Comparison of ENCODE assay signal across 8 cellular contexts in genomic region chr2:231680284-231680991, GRCh38. TPM values are rescaled to one million over a fixed set of nuclear protein-coding genes. Genes with fewer than 3 reads are reported as not detected.
A peak's percentile ranks its signal among the peaks of the same experiment; 100 is the strongest.
DNase-seq lines count a peak whose midpoint lies in the region; ATAC-seq and TF ChIP-seq lines count a peak whose summit lies in the region.

No MANE protein-coding gene starts in this region.

- peak overlapping the region; percentile 74; the same call in 1 of the 2 replicates for H3K4me2 ChIP-seq in SK-N-SH

- peak overlapping the region; percentile 90; the same call in 1 of the 2 replicates for H2AFZ ChIP-seq in SK-N-SH (ENCODE audit: low read depth)

- DNase-seq in H7 (peak; percentile 94), SK-N-SH (no peak), heart right ventricle (peak in 1 of 2 donors; percentile 27)

- H4K20me1 ChIP-seq in SK-N-SH (ENCODE audit: insufficient read depth), result no peaks in the 10 kb centered on the region

- H3K4me3 ChIP-seq in H7 (ENCODE audit: insufficient read depth, low read depth, low read length), result peak overlapping the region; percentile 60
- peak overlapping the region; percentile 43 to 54; a peak in 3 of 4 replicates for H3K4me3 ChIP-seq in SK-N-SH (ENCODE audit: low read depth in 2 of 2, low read length in 1 of 2)
- H3K4me3 ChIP-seq in heart right ventricle, result peak overlapping the region; percentile 32 to 65 (median 54)
- H3K4me3 ChIP-seq in skeletal muscle tissue (ENCODE audit: low read length in 3 of 3), result peak overlapping the region; percentile 54 to 72 (median 72)

- TF ChIP-seq EP300 in SK-N-SH (IDR thresholded peaks at IDR 0.05; ENCODE audit: borderline replicate concordance in 1 of 2, low read depth in 1 of 2, low read length in 1 of 2), result no peak

- no peaks in the 10 kb centered on the region for H3K36me3 ChIP-seq in H7 (replicated peaks; ENCODE audit: control insufficient read depth, insufficient read depth, low read length)
- no peaks in the 10 kb centered on the region for H3K36me3 ChIP-seq in SK-N-SH (replicated peaks in 1 of 2; ENCODE audit: control insufficient read depth in 1 of 2, insufficient read depth in 2 of 2, low read length in 1 of 2)
- H3K36me3 ChIP-seq in heart right ventricle, result no peaks in the 10 kb centered on the region
- no peaks in the 10 kb centered on the region for H3K36me3 ChIP-seq in skeletal muscle tissue (ENCODE audit: control insufficient read depth in 3 of 3, insufficient read depth in 3 of 3, low read length in 3 of 3)

- peak overlapping the region; percentile 55; the same call in 1 of the 2 replicates for H3K9ac ChIP-seq in SK-N-SH
- H3K9ac ChIP-seq in skeletal muscle tissue (ENCODE audit: low read depth in 1 of 3, low read length in 3 of 3), result peak overlapping the region; percentile 57 to 98 (median 71)

- 66% methylated on average over 25 of the region's 39 CpGs for WGBS in SK-N-SH (ENCODE audit: low lambda C conversion rate)
- WGBS in heart right ventricle, 2 donors, result 48 to 51% methylated on average over 36 to 39 of the region's 39 CpGs

- no peaks in the 10 kb centered on the region for H3K79me2 ChIP-seq in SK-N-SH (ENCODE audit: insufficient read depth)

- TF ChIP-seq CTCF in 22Rv1 (IDR thresholded peaks at IDR 0.05) (no peak), SK-N-SH (IDR thresholded peaks at IDR 0.05) (no peak), heart right ventricle (IDR thresholded peaks at IDR 0.05) (no peak)

- H3K4me1 ChIP-seq in SK-N-SH (ENCODE audit: control insufficient read depth in 1 of 2, insufficient read depth in 2 of 2, low read depth in 1 of 2, low read length in 1 of 2) (peaks cover 0 to 16% of the 10 kb centered on the region in 2 experiments; a peak in 1 of 4 replicates), heart right ventricle (peaks cover 0 to 37% (median 17%) of the 10 kb centered on the region in 9 donors), skeletal muscle tissue (ENCODE audit: control insufficient read depth in 3 of 3, insufficient read depth in 3 of 3, low read length in 3 of 3) (peaks cover 9 to 14% (median 11%) of the 10 kb centered on the region in 3 donors)

- no peaks in the 10 kb centered on the region for H3K9me3 ChIP-seq in SK-N-SH
- no peaks in the 10 kb centered on the region for H3K9me3 ChIP-seq in heart right ventricle
- H3K9me3 ChIP-seq in skeletal muscle tissue (ENCODE audit: control insufficient read depth in 3 of 3, low read length in 3 of 3), result no peaks in the 10 kb centered on the region

- CTCF ChIA-PET in SK-N-SH (lab: Yijun Ruan, JAX), result interaction anchor here (1.1 to 29.4 kb wide), 7 partner anchors 12 to 198 kb away, joined by 3 to 1218 read pairs (median 3); partner anchors contain the start of gene PTMA

- ATAC-seq in heart right ventricle (peak in 2 of 8 donors; percentile 1 to 6), GM18870 (IDR thresholded peaks at IDR 0.05; ENCODE audit: unreplicated experiment) (no peak), HG02678 (IDR thresholded peaks at IDR 0.05; ENCODE audit: unreplicated experiment) (no peak)
- no peak for ATAC-seq in activated CD4-positive, CD25-positive, alpha-beta regulatory T cell treated with anti-CD3 and anti-CD28 coated beads, Interleukin-2, amount 50 U/mL, for 24 hours

- no peaks in the 10 kb centered on the region for H3K9me2 ChIP-seq in SK-N-SH

- TF ChIP-seq RAD21 in SK-N-SH (IDR thresholded peaks at IDR 0.05; ENCODE audit: low read length), result no peak

- H3K27me3 ChIP-seq in H7 (ENCODE audit: control insufficient read depth, insufficient read depth, low read length), result no peaks in the 10 kb centered on the region
- no peaks in the 10 kb centered on the region for H3K27me3 ChIP-seq in SK-N-SH (ENCODE audit: insufficient read depth)
- H3K27me3 ChIP-seq in heart right ventricle, result no peaks in the 10 kb centered on the region
- H3K27me3 ChIP-seq in skeletal muscle tissue (ENCODE audit: control insufficient read depth in 3 of 3, insufficient read depth in 3 of 3, low read length in 3 of 3), result no peaks in the 10 kb centered on the region

- intact Hi-C loops in heart right ventricle (cut with DNase I), result loop anchor here in 4 of 10 donors (1.0 to 2.0 kb wide), 4 partner anchors 26 to 34 kb away; no protein-coding TSS in a partner anchor

- POLR2A ChIA-PET in SK-N-SH (lab: Yijun Ruan, JAX), result interaction anchor here (0.6 to 5.4 kb wide), 6 partner anchors 25 to 115 kb away, joined by 3 to 38 read pairs (median 4); partner anchors contain the start of gene PTMA

- peak overlapping the region; percentile 84 for H3K27ac ChIP-seq in 22Rv1
- H3K27ac ChIP-seq in SK-N-SH (ENCODE audit: low read depth in 2 of 2, low read length in 1 of 2), result peak overlapping the region in 1 of 2 experiments; percentile 84; a peak in 3 of 4 replicates
- peak overlapping the region; percentile 82 to 98 (median 93) for H3K27ac ChIP-seq in heart right ventricle
- peak overlapping the region; percentile 80 for H3K27ac ChIP-seq in skeletal muscle tissue (ENCODE audit: low read depth, low read length)

- H3F3A ChIP-seq in SK-N-SH (replicated peaks; ENCODE audit: insufficient read depth), result peaks cover 6% of the 10 kb centered on the region

TF ChIP-seq in SK-N-SH, 30 proteins besides CTCF, POLR2A, EP300 and RAD21:
- TF ChIP-seq RCOR1 (IDR thresholded peaks at IDR 0.05; ENCODE audit: low read length), result no peak

RNA-seq across cellular contexts. Expression of gene PTMA, which starts 27.9 kb away (rescaled TPM):
- 2,153 and 2,302 TPM in 2 replicates for total RNA-seq in H7 (2014; rRNA removed; shearing (Covaris generic))
- polyA plus RNA-seq in SK-N-SH (2012; rRNA removed) (517 and 767 TPM in 2 replicates), heart right ventricle (100 to 1,000 TPM; 567 to 626 TPM)
- 733 and 1,021 TPM in 2 replicates for polyA plus RNA-seq in SK-N-SH (2012; cell fraction: cytosol; rRNA removed)
- 319 and 439 TPM in 2 replicates for polyA plus RNA-seq in SK-N-SH (2012; cell fraction: nucleus; rRNA removed)
- total RNA-seq in heart right ventricle (100 to 1,000 TPM; 133 to 348 (median 164) TPM), skeletal muscle tissue (422 TPM)
